8 cellular contexts compared by ENCODE assay signal in the genomic region with DNA sequence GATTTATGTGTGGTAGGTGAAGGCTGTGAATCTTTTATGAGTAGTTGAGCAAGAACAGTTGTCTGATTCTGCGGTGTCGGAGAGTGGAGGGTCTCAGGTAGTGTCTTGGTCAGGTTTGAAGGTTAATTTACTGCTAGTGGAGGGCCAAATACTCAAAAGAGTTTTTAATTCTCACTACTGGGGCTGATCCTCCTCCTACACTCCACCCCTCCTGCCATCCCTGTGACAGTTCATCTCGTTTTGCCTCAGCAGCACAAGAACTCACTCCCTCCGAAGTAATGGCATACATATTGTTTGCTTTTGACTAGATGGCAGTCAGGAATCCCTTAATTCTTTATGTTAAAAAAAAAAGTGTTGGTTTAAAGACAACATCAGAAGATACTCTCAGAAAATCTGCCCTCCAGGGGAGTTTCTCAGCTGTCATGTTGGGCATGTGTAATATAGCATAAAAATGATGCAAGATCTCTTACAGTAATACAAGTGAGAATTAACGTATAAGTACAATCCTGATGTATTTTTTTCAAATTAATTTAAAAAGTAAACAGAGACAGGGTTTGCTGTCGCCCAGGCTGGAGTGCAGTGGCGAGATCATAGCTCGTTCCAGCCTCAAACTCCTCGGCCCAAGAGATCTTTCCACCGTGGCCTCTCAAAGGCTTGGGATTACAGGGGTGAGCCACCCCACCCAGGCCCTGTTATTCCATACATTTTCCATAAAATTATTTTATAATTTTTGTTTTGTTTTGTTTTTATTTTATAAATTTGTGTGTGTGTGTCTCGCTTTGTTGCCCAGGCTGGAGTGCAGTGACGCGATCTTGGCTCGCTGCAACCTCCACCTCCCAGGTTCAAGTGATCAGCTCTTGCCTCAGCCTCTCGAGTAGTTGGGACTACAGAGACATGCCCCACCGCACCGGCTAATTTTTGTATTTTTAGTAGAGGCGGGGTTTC. TPM values are rescaled to one million over a fixed set of nuclear protein-coding genes. Genes with fewer than 3 reads are reported as not detected.
A peak's percentile ranks its signal among the peaks of the same experiment; 100 is the strongest.
DNase-seq lines count a peak whose midpoint lies in the region; ATAC-seq and TF ChIP-seq lines count a peak whose summit lies in the region.

No MANE protein-coding gene starts in this region.

- no peak for ATAC-seq in stimulated activated naive CD8-positive, alpha-beta T cell treated with anti-CD3 and anti-CD28 coated beads, Interleukin-15, Interleukin-2, amounts not matched to agents 100 U/mL and 50 U/mL, for 24 hours
- ATAC-seq in left lobe of liver, result no peak
- ATAC-seq in HG03342 (IDR thresholded peaks at IDR 0.05; ENCODE audit: unreplicated experiment), result no peak
- no peak for ATAC-seq in GM19455 (IDR thresholded peaks at IDR 0.05; ENCODE audit: unreplicated experiment)

- H3K27me3 ChIP-seq in tibial nerve, result no peaks in the 10 kb centered on the region

- no peak for TF ChIP-seq EP300 in tibial nerve (IDR thresholded peaks at IDR 0.05)

- TF ChIP-seq POLR2A in tibial nerve (IDR thresholded peaks at IDR 0.05), result no peak

- peak overlapping the region; percentile 81 to 91 (median 88) for H3K27ac ChIP-seq in tibial nerve

- H3K36me3 ChIP-seq in tibial nerve, result no peaks in the 10 kb centered on the region

- peaks cover 0 to 41% (median 9%) of the 10 kb centered on the region in 4 donors for H3K4me1 ChIP-seq in tibial nerve

- peak overlapping the region; percentile 74 to 92 (median 81) for H3K4me3 ChIP-seq in tibial nerve

- peak overlapping the region; percentile 91 for H3K4me3 Mint-ChIP-seq in stimulated activated naive CD8-positive, alpha-beta T cell treated with anti-CD3 and anti-CD28 coated beads, Interleukin-15, Interleukin-2, amounts not matched to agents 100 ng/mL and 50 ng/mL, for 24 hours
- peak overlapping the region; percentile 90 for H3K4me3 Mint-ChIP-seq in activated naive CD4-positive, alpha-beta T cell treated with anti-CD3 and anti-CD28 coated beads, Interleukin-2, amount 50 U/mL, for 24 hours
- H3K4me3 Mint-ChIP-seq in immature natural killer cell, result peak overlapping the region; percentile 86 to 92 (median 89)

- H3K4me1 Mint-ChIP-seq in stimulated activated naive CD8-positive, alpha-beta T cell treated with anti-CD3 and anti-CD28 coated beads, Interleukin-15, Interleukin-2, amounts not matched to agents 100 ng/mL and 50 ng/mL, for 24 hours (ENCODE audit: low read depth), result peaks cover 53% of the 10 kb centered on the region
- H3K4me1 Mint-ChIP-seq in activated naive CD4-positive, alpha-beta T cell treated with anti-CD3 and anti-CD28 coated beads, Interleukin-2, amount 50 U/mL, for 24 hours, result peaks cover 51% of the 10 kb centered on the region
- peaks cover 50 to 64% of the 10 kb centered on the region in 2 donors for H3K4me1 Mint-ChIP-seq in immature natural killer cell

- DNase-seq in stimulated activated naive CD8-positive, alpha-beta T cell treated with anti-CD3 and anti-CD28 coated beads, Interleukin-15, Interleukin-2, amounts not matched to agents 100 U/mL and 50 U/mL, for 24 hours, result no peak
- no peak for DNase-seq in immature natural killer cell
- no peak for DNase-seq in tibial nerve (ENCODE audit: low spot score in 2 of 2)
- DNase-seq in left lobe of liver (ENCODE audit: low spot score), result no peak

- H3K27me3 Mint-ChIP-seq in stimulated activated naive CD8-positive, alpha-beta T cell treated with anti-CD3 and anti-CD28 coated beads, Interleukin-15, Interleukin-2, amounts not matched to agents 100 ng/mL and 50 ng/mL, for 24 hours, result peaks cover 10% of the 10 kb centered on the region
- H3K27me3 Mint-ChIP-seq in activated naive CD4-positive, alpha-beta T cell treated with anti-CD3 and anti-CD28 coated beads, Interleukin-2, amount 50 U/mL, for 24 hours, result no peaks in the 10 kb centered on the region
- peaks cover 6 to 15% (median 9%) of the 10 kb centered on the region in 3 donors for H3K27me3 Mint-ChIP-seq in immature natural killer cell (ENCODE audit: low read depth in 3 of 3)

- H3K27ac Mint-ChIP-seq in stimulated activated naive CD8-positive, alpha-beta T cell treated with anti-CD3 and anti-CD28 coated beads, Interleukin-15, Interleukin-2, amounts not matched to agents 100 ng/mL and 50 ng/mL, for 24 hours, result peak overlapping the region; percentile 91
- H3K27ac Mint-ChIP-seq in activated naive CD4-positive, alpha-beta T cell treated with anti-CD3 and anti-CD28 coated beads, Interleukin-2, amount 50 U/mL, for 24 hours, result peak overlapping the region; percentile 93
- H3K27ac Mint-ChIP-seq in immature natural killer cell, result peak overlapping the region; percentile 71 to 91 (median 81)

- peaks cover 40% of the 10 kb centered on the region for H3K36me3 Mint-ChIP-seq in stimulated activated naive CD8-positive, alpha-beta T cell treated with anti-CD3 and anti-CD28 coated beads, Interleukin-15, Interleukin-2, amounts not matched to agents 100 ng/mL and 50 ng/mL, for 24 hours (ENCODE audit: low read depth)
- H3K36me3 Mint-ChIP-seq in activated naive CD4-positive, alpha-beta T cell treated with anti-CD3 and anti-CD28 coated beads, Interleukin-2, amount 50 U/mL, for 24 hours, result peaks cover 13% of the 10 kb centered on the region
- H3K36me3 Mint-ChIP-seq in immature natural killer cell, result no peaks in the 10 kb centered on the region

- TF ChIP-seq CTCF in tibial nerve (IDR thresholded peaks at IDR 0.05), result no peak

- H3K9me3 ChIP-seq in tibial nerve, result no peaks in the 10 kb centered on the region

- 65 to 67% methylated on average over 18 of the region's 18 CpGs for whole genome bisulfite sequencing in tibial nerve, 2 donors

- no peaks in the 10 kb centered on the region for H3K9me3 Mint-ChIP-seq in stimulated activated naive CD8-positive, alpha-beta T cell treated with anti-CD3 and anti-CD28 coated beads, Interleukin-15, Interleukin-2, amounts not matched to agents 100 ng/mL and 50 ng/mL, for 24 hours
- no peaks in the 10 kb centered on the region for H3K9me3 Mint-ChIP-seq in activated naive CD4-positive, alpha-beta T cell treated with anti-CD3 and anti-CD28 coated beads, Interleukin-2, amount 50 U/mL, for 24 hours
- H3K9me3 Mint-ChIP-seq in immature natural killer cell, result no peaks in the 10 kb centered on the region

RNA-seq across cellular contexts. Expression of gene FAR1, which starts 1.3 kb away (rescaled TPM):
- polyA plus RNA-seq in immature natural killer cell, result 10 to 100 TPM; 12.6 to 39.6 (median 25.2) TPM
- total RNA-seq in tibial nerve, result 10 to 100 TPM; 54.6 to 64.0 (median 60.3) TPM
- 2.8 TPM for total RNA-seq in left lobe of liver

Comparison
In these comparisons a context has a peak if more than half of its experiments do, and no peak if none do; other contexts are left out.
1. RNA of gene FAR1, which starts 1.3 kb away (total RNA-seq): 54.6 to 64.0 TPM in tibial nerve; 2.8 TPM in left lobe of liver (single experiment); every median in the first group is over 10 times any median in the second.
2. Peak in every context shown above with its lines, with median percentiles within 50 percentile points of each other: H3K27ac Mint-ChIP-seq and H3K4me3 Mint-ChIP-seq.